13 cellular contexts compared by ENCODE assay signal in genomic region chr19:2678043-2678671, GRCh38. TPM values are rescaled to one million over a fixed set of nuclear protein-coding genes. Genes with fewer than 3 reads are reported as not detected.
DNase-seq lines count a peak whose midpoint lies in the region; ATAC-seq and TF ChIP-seq lines count a peak whose summit lies in the region.
"Had no signal": no experiment of that assay in that cellular context is flagged by ENCODE, and none has a peak within 500 bp of the region (broad histone marks: within the 10 kb centered on the region; RNA-seq: fewer than 3 reads in every experiment).

No MANE protein-coding gene starts in this region.

- no peaks in the 10 kb centered on the region for H3K79me2 ChIP-seq in OCI-LY3 (ENCODE audit: low read length)

- H3K4me3 ChIP-seq in OCI-LY3 (ENCODE audit: low read length) (no peak overlapping the region), neutrophil (ENCODE audit: low read depth in 1 of 2, low read length in 1 of 2) (peak overlapping the region; percentile 12 to 40), left ventricle myocardium inferior (no peak overlapping the region)
- H3K4me3 ChIP-seq: heart left ventricle, skin epidermis had no signal

- TF ChIP-seq CTCF in OCI-LY3 (IDR thresholded peaks at IDR 0.05; ENCODE audit: low read depth, low read length) (no peak), neutrophil (IDR thresholded peaks at IDR 0.05) (no peak), mesothelial cell of epicardium (IDR thresholded peaks at IDR 0.05; ENCODE audit: unreplicated experiment) (no peak), left ventricle myocardium inferior (IDR thresholded peaks at IDR 0.05; ENCODE audit: borderline replicate concordance) (no peak)

- no peak for DNase-seq in activated CD4-positive, alpha-beta T cell treated with anti-CD3 and anti-CD28 coated beads, Interleukin-2, amount 50 U/mL, for 4 hours
- DNase-seq in mesothelial cell of epicardium (ENCODE audit: low spot score in 2 of 2, unreplicated experiment in 2 of 2) (no peak), left ventricle myocardium inferior (no peak)
- DNase-seq: cortex of kidney, heart left ventricle had no signal

- no peaks in the 10 kb centered on the region for H4K20me1 ChIP-seq in OCI-LY3 (ENCODE audit: insufficient read depth, low read length)

- H3K27me3 ChIP-seq in OCI-LY3 (ENCODE audit: low read depth, low read length): peaks cover 14% of the 10 kb centered on the region; the same call in 1 of the 2 replicates
- H3K27me3 ChIP-seq in neutrophil: no peaks in the 10 kb centered on the region
- no peaks in the 10 kb centered on the region for H3K27me3 ChIP-seq in left ventricle myocardium inferior (ENCODE audit: low read depth)
- H3K27me3 ChIP-seq: heart left ventricle had no signal

- H2AFZ ChIP-seq in OCI-LY3 (ENCODE audit: low read depth, low read length): no peak overlapping the region

- H3K4me1 Mint-ChIP-seq in mesothelial cell of epicardium: no peaks in the 10 kb centered on the region

- H3K27ac ChIP-seq in OCI-LY3 (ENCODE audit: low read length) (peak overlapping the region; percentile 2; the same call in 1 of the 2 replicates), neutrophil (peak overlapping the region; percentile 89), left ventricle myocardium inferior (replicated peaks) (no peak overlapping the region)
- H3K27ac ChIP-seq: heart left ventricle had no signal

- no peak overlapping the region for H3K4me3 Mint-ChIP-seq in mesothelial cell of epicardium
- H3K4me3 Mint-ChIP-seq: T-cell had no signal

- H3K27ac Mint-ChIP-seq in mesothelial cell of epicardium: no peak overlapping the region
- H3K27ac Mint-ChIP-seq: T-cell had no signal

- H3K36me3 ChIP-seq in OCI-LY3 (replicated peaks; ENCODE audit: low read depth, low read length): no peaks in the 10 kb centered on the region
- H3K36me3 ChIP-seq in neutrophil: no peaks in the 10 kb centered on the region
- no peaks in the 10 kb centered on the region for H3K36me3 ChIP-seq in left ventricle myocardium inferior

- peaks cover 7% of the 10 kb centered on the region for H3K36me3 Mint-ChIP-seq in mesothelial cell of epicardium

- peak; percentile 54 for ATAC-seq in GM18867 (IDR thresholded peaks at IDR 0.05; ENCODE audit: unreplicated experiment)
- peak; percentile 41 for ATAC-seq in HG02763 (IDR thresholded peaks at IDR 0.05; ENCODE audit: unreplicated experiment)
- ATAC-seq: T-cell had no signal

- H3K9me3 ChIP-seq in OCI-LY3 (ENCODE audit: insufficient read depth, low read length): peaks cover 12% of the 10 kb centered on the region
- H3K9me3 ChIP-seq in neutrophil: no peaks in the 10 kb centered on the region
- no peaks in the 10 kb centered on the region for H3K9me3 ChIP-seq in left ventricle myocardium inferior (replicated peaks)
- H3K9me3 ChIP-seq: heart left ventricle had no signal

- peaks cover 51% of the 10 kb centered on the region for H3K27me3 Mint-ChIP-seq in mesothelial cell of epicardium (ENCODE audit: low read depth)
- H3K27me3 Mint-ChIP-seq: T-cell had no signal

- H3K4me1 ChIP-seq in OCI-LY3 (ENCODE audit: low read length) (peaks cover 18% of the 10 kb centered on the region), neutrophil (ENCODE audit: control insufficient read depth in 1 of 2, insufficient read depth in 1 of 2, low read depth in 1 of 2, low read length in 1 of 2) (peaks cover 28 to 52% of the 10 kb centered on the region in 2 experiments), left ventricle myocardium inferior (peaks cover 28% of the 10 kb centered on the region)

- peak overlapping the region; percentile 25 for H3K4me2 ChIP-seq in OCI-LY3 (ENCODE audit: low read length)

- H3K9ac ChIP-seq in OCI-LY3 (ENCODE audit: low read length): no peak overlapping the region

- peaks cover 3% of the 10 kb centered on the region for H3K9me3 Mint-ChIP-seq in mesothelial cell of epicardium
- H3K9me3 Mint-ChIP-seq: T-cell had no signal

- intact Hi-C loops in left ventricle myocardium inferior (cut with micrococcal nuclease): no loop called here

RNA-seq across cellular contexts. Expression of gene GNG7, which starts 24.3 kb away (rescaled TPM):
- 8.2 to 8.8 TPM (median 8.5 TPM) in 3 replicates for total RNA-seq in mesothelial cell of epicardium
- 46.6 TPM for total RNA-seq in left ventricle myocardium inferior
- total RNA-seq: NCI-H460 had no signal

RNA-seq across cellular contexts. Expression of gene DIRAS1, which starts 43.0 kb away (rescaled TPM):
- total RNA-seq in mesothelial cell of epicardium (3.0 to 3.5 TPM (median 3.2 TPM) in 3 replicates), left ventricle myocardium inferior (195 TPM)
- total RNA-seq: HT-29 had no signal

Comparison
In these comparisons a context has a peak if more than half of its experiments do, and no peak if none do; other contexts are left out.
1. H3K4me3 ChIP-seq: peak in neutrophil (2 of 2); none in OCI-LY3 (single experiment) and left ventricle myocardium inferior (single experiment).
2. RNA of gene DIRAS1, which starts 43.0 kb away (total RNA-seq): 195 TPM in left ventricle myocardium inferior (single experiment); 3.0 to 3.5 TPM in mesothelial cell of epicardium; every median in the first group is over 10 times any median in the second.